ENCODE assay signal across 11 cellular contexts in the genomic region with DNA sequence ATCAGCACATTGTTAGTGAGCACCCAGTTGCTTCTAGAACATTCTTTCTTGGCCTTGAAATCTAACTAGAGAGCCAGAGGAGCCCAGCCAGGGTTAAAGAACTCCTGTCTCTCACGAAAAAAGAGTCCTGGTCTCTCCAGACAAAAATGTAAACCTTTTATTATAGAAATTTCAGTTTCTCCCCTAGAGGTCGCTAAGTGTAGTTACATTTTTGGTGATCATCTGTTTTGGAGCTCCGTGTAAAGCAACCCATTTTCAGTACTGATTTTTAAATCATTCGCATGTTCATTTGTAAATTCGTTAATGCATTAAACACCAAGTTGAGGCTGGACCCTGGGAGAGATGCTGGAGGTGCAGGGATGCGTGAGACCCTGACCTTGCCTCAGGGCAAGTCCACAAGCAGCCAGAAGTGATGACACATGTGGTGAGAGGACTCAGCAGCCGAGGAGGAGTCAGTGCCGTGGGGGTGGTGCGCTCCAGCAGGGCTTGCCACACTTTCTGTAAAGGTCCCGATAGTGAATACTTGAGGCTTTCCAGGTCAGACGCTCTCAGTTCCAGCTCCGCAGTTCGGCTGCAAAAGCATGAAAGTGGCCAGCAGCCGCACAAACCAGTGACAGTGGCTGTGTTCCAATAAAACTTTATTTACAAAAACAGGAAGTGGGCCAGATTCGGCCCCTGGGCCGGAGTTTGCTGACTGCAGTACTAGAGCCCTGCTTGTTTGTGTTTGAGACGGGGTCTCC.
DNase-seq lines count a peak whose midpoint lies in the region; TF ChIP-seq lines count a peak whose summit lies in the region.
"Had no signal": no experiment of that assay in that cellular context is flagged by ENCODE, and none has a peak within 500 bp of the region (broad histone marks: within the 10 kb centered on the region; RNA-seq: fewer than 3 reads in every experiment).

No MANE protein-coding gene starts in this region.

- peak overlapping the region; percentile 50 for H3K27ac Mint-ChIP-seq in osteocyte (ENCODE audit: unreplicated experiment)
- H3K27ac Mint-ChIP-seq: activated naive CD8-positive, alpha-beta T cell treated with anti-CD3 and anti-CD28 coated beads, Interleukin-2, amount 10 ng/mL, durations not matched to agents 7 days and 5 days had no signal

- in situ Hi-C loops in brain microvascular endothelial cell (cut with HindIII; ENCODE audit: low pct_ligation_motif_present, low sequenced_read_pairs): no loop called here

- H3K4me1 Mint-ChIP-seq in osteocyte (ENCODE audit: unreplicated experiment): peaks cover 21% of the 10 kb centered on the region

- no peak overlapping the region for H3K4me3 Mint-ChIP-seq in osteocyte (ENCODE audit: unreplicated experiment)
- H3K4me3 Mint-ChIP-seq: activated naive CD8-positive, alpha-beta T cell treated with anti-CD3 and anti-CD28 coated beads, Interleukin-2, amount 10 ng/mL, durations not matched to agents 7 days and 5 days had no signal

- peaks cover 1% of the 10 kb centered on the region for H3K36me3 Mint-ChIP-seq in osteocyte (ENCODE audit: unreplicated experiment)
- H3K36me3 Mint-ChIP-seq: activated naive CD8-positive, alpha-beta T cell treated with anti-CD3 and anti-CD28 coated beads, Interleukin-2, amount 10 ng/mL, durations not matched to agents 7 days and 5 days had no signal

- TF ChIP-seq CTCF in brain microvascular endothelial cell (IDR thresholded peaks at IDR 0.05; ENCODE audit: low read depth, low read length, missing control alignments) (no peak), osteocyte (IDR thresholded peaks at IDR 0.05) (peak; percentile 43)

- H3K4me3 ChIP-seq in H7 (ENCODE audit: insufficient read depth, low read depth, low read length) (no peak overlapping the region), brain microvascular endothelial cell (ENCODE audit: low read depth, low read length) (no peak overlapping the region)

- no peaks in the 10 kb centered on the region for H3K27me3 Mint-ChIP-seq in osteocyte (ENCODE audit: unreplicated experiment)

- H3K36me3 ChIP-seq in H7 (replicated peaks; ENCODE audit: control insufficient read depth, insufficient read depth, low read length) (no peaks in the 10 kb centered on the region), brain microvascular endothelial cell (replicated peaks) (no peaks in the 10 kb centered on the region)

- H3K9me3 Mint-ChIP-seq in osteocyte (ENCODE audit: unreplicated experiment): no peaks in the 10 kb centered on the region
- H3K9me3 Mint-ChIP-seq: activated naive CD8-positive, alpha-beta T cell treated with anti-CD3 and anti-CD28 coated beads, Interleukin-2, amount 10 ng/mL, durations not matched to agents 7 days and 5 days had no signal

- H3K27ac ChIP-seq in brain microvascular endothelial cell: no peak overlapping the region
- H3K27ac ChIP-seq: epithelial cell of prostate had no signal

- peak; percentile 70 for DNase-seq in H7
- DNase-seq in NCI-H526 treated with DMSO at 0.1 percent for 48 hours (lab: John Stamatoyannopoulos, UW): peak; percentile 5
- peak; percentile 78 for DNase-seq in brain microvascular endothelial cell
- DNase-seq in osteocyte (ENCODE audit: extremely low spot score, unreplicated experiment): no peak
- DNase-seq in NCI-H2107 (lab: John Stamatoyannopoulos, UW): no peak
- no peak for DNase-seq in middle frontal gyrus (ENCODE audit: extremely low spot score, low spot score)
- no peak for DNase-seq in central memory CD4-positive, alpha-beta T cell
- DNase-seq: activated CD4-positive, CD25-positive, alpha-beta regulatory T cell; activated naive CD8-positive, alpha-beta T cell treated with anti-CD3 and anti-CD28 coated beads, Interleukin-2, amount 10 ng/mL, durations not matched to agents 7 days and 5 days; right cardiac atrium had no signal

- no peaks in the 10 kb centered on the region for H3K27me3 ChIP-seq in H7 (ENCODE audit: control insufficient read depth, insufficient read depth, low read length)
- no peaks in the 10 kb centered on the region for H3K27me3 ChIP-seq in brain microvascular endothelial cell (replicated peaks)

Comparison
In these comparisons a context has a peak if more than half of its experiments do, and no peak if none do; other contexts are left out.
1. DNase-seq: peak in H7 (single experiment), NCI-H526 treated with DMSO at 0.1 percent for 48 hours (single experiment) and brain microvascular endothelial cell (single experiment); none in osteocyte (single experiment), NCI-H2107 (single experiment), middle frontal gyrus (single experiment) and central memory CD4-positive, alpha-beta T cell (single experiment).